ENCODE assay signal across 8 cellular contexts in genomic region chr12:124864326-124864752, GRCh38. TPM values are rescaled to one million over a fixed set of nuclear protein-coding genes. Genes with fewer than 3 reads are reported as not detected.
A peak's percentile ranks its signal among the peaks of the same experiment; 100 is the strongest.
DNase-seq lines count a peak whose midpoint lies in the region; ATAC-seq and TF ChIP-seq lines count a peak whose summit lies in the region.

No MANE protein-coding gene starts in this region.

- TF ChIP-seq CTCF in GM06990 (IDR thresholded peaks at IDR 0.05; ENCODE audit: insufficient read depth, low read length, poor library complexity, severe bottlenecking) (no peak), SU-DHL-6 (IDR thresholded peaks at IDR 0.05; ENCODE audit: insufficient read depth, low read length, poor library complexity, severe bottlenecking) (no peak), esophagus squamous epithelium (IDR thresholded peaks at IDR 0.05) (no peak)

- WGBS in esophagus squamous epithelium, 2 donors = 88 to 91% methylated on average over 14 of the region's 14 CpGs

- H3K4me3 ChIP-seq in GM06990 (replicated peaks; ENCODE audit: low read depth, low read length) (peak overlapping the region; percentile 40), SU-DHL-6 (ENCODE audit: insufficient read depth, low read length, poor library complexity, severe bottlenecking) (peak overlapping the region; percentile 38), esophagus squamous epithelium (peak overlapping the region; percentile 55 to 92 (median 80)), rectal smooth muscle tissue (ENCODE audit: low read length) (peak overlapping the region; percentile 68)

- H4K20me1 ChIP-seq in SU-DHL-6 (ENCODE audit: low read depth, low read length) = no peaks in the 10 kb centered on the region

- H3K9ac ChIP-seq in SU-DHL-6 (ENCODE audit: low read length) = peak overlapping the region; percentile 91
- H3K9ac ChIP-seq in rectal smooth muscle tissue (ENCODE audit: low read length) = no peak overlapping the region

- H3K36me3 ChIP-seq in GM06990 (ENCODE audit: control insufficient read depth, insufficient read depth, low read length) (peaks cover 6% of the 10 kb centered on the region), SU-DHL-6 (ENCODE audit: low read length) (no peaks in the 10 kb centered on the region), esophagus squamous epithelium (peaks cover 0 to 2% (median 0%) of the 10 kb centered on the region in 3 donors), rectal smooth muscle tissue (ENCODE audit: control insufficient read depth, insufficient read depth, low read length) (no peaks in the 10 kb centered on the region)

- H3F3A ChIP-seq in SU-DHL-6 (ENCODE audit: insufficient read depth) = peaks cover 6% of the 10 kb centered on the region; the same call in 1 of the 2 replicates

- H3K4me1 ChIP-seq in esophagus squamous epithelium (peaks cover 15 to 48% (median 16%) of the 10 kb centered on the region in 3 donors), rectal smooth muscle tissue (ENCODE audit: control insufficient read depth, insufficient read depth, low read length) (peaks cover 2% of the 10 kb centered on the region)

- H3K9me3 ChIP-seq in SU-DHL-6 (ENCODE audit: insufficient read depth, low read length) (no peaks in the 10 kb centered on the region), esophagus squamous epithelium (no peaks in the 10 kb centered on the region)

- peak overlapping the region; percentile 84 for H2AFZ ChIP-seq in SU-DHL-6 (ENCODE audit: low read depth, low read length, severe bottlenecking)

- H3K27ac ChIP-seq in SU-DHL-6 (ENCODE audit: low read depth, low read length) (peak overlapping the region; percentile 45), esophagus squamous epithelium (peak overlapping the region; percentile 68 to 76 (median 74)), rectal smooth muscle tissue (ENCODE audit: low read depth, low read length) (no peak overlapping the region)

- no peaks in the 10 kb centered on the region; the same call in 1 of the 2 replicates for H3K79me2 ChIP-seq in SU-DHL-6 (ENCODE audit: insufficient read depth, low read length)

- H3K9me2 ChIP-seq in SU-DHL-6 (replicated peaks; ENCODE audit: insufficient read depth, low read length) = no peaks in the 10 kb centered on the region

- intact Hi-C loops in esophagus squamous epithelium (cut with DNase I) = no loop called here

- ATAC-seq in HG03520 (IDR thresholded peaks at IDR 0.05; ENCODE audit: unreplicated experiment) = no peak

- no peak for TF ChIP-seq POLR2A in esophagus squamous epithelium (IDR thresholded peaks at IDR 0.05)

- H3K27me3 ChIP-seq in GM06990 (replicated peaks; ENCODE audit: control insufficient read depth, insufficient read depth, low read length) = no peaks in the 10 kb centered on the region
- H3K27me3 ChIP-seq in SU-DHL-6 (ENCODE audit: low read length) = no peaks in the 10 kb centered on the region
- H3K27me3 ChIP-seq in esophagus squamous epithelium = no peaks in the 10 kb centered on the region
- no peaks in the 10 kb centered on the region for H3K27me3 ChIP-seq in rectal smooth muscle tissue (ENCODE audit: control insufficient read depth, insufficient read depth, low read length)

- DNase-seq in GM06990 (ENCODE audit: extremely low read depth, insufficient read length) = no peak
- no peak for DNase-seq in esophagus squamous epithelium (lab: John Stamatoyannopoulos, UW)
- DNase-seq in cortex of kidney (lab: John Stamatoyannopoulos, UW) = no peak
- no peak for DNase-seq in foreskin melanocyte
- DNase-seq in NCI-H345 (lab: John Stamatoyannopoulos, UW) = no peak

- peak overlapping the region; percentile 68 for H3K4me2 ChIP-seq in SU-DHL-6 (ENCODE audit: low read depth, low read length, poor library complexity, severe bottlenecking)

RNA-seq across cellular contexts. Expression of gene SCARB1, which starts 0.7 kb away (rescaled TPM):
- total RNA-seq in esophagus squamous epithelium = 1 to 10 TPM; 7.1 to 9.5 (median 8.8) TPM

RNA-seq across cellular contexts. Expression of gene UBC, which starts 50.1 kb away (rescaled TPM):
- total RNA-seq in esophagus squamous epithelium = 1,000 to 10,000 TPM; 1,012 to 1,417 (median 1,215) TPM
